ENCODE assay signal across 12 cellular contexts in genomic region chr19:35264281-35265125, GRCh38. TPM values are rescaled to one million over a fixed set of nuclear protein-coding genes. Genes with fewer than 3 reads are reported as not detected.
DNase-seq lines count a peak whose midpoint lies in the region; TF ChIP-seq lines count a peak whose summit lies in the region.
"Had no signal": no experiment of that assay in that cellular context is flagged by ENCODE, and none has a peak within 500 bp of the region (broad histone marks: within the 10 kb centered on the region; RNA-seq: fewer than 3 reads in every experiment).

No MANE protein-coding gene starts in this region.

- H2BK120ac ChIP-seq in mesenchymal stem cell (ENCODE audit: low read depth, low read length) = no peak overlapping the region

- H3K14ac ChIP-seq in mesenchymal stem cell (ENCODE audit: low read length in 2 of 2) = peak overlapping the region in 1 of 2 experiments; percentile 35

- H3K4ac ChIP-seq in mesenchymal stem cell (ENCODE audit: low read depth in 1 of 2, low read length in 2 of 2) = no peak overlapping the region

- H4K20me1 ChIP-seq in BLaER1 treated with 17β-estradiol and CSF1 and Interleukin-3, amounts not matched to agents 10 nM and 100 nM = peaks cover 0 to 14% (median 0%) of the 10 kb centered on the region in 11 experiments; a peak in 5 of 22 replicates

- H3K4me1 ChIP-seq in BLaER1 treated with 17β-estradiol and CSF1 and Interleukin-3, amounts not matched to agents 10 nM and 100 nM = peaks cover 39 to 63% (median 56%) of the 10 kb centered on the region in 10 experiments
- H3K4me1 ChIP-seq in mesenchymal stem cell (ENCODE audit: control insufficient read depth, insufficient read depth, low read depth, low read length) = peaks cover 18% of the 10 kb centered on the region

- H3K27me3 Mint-ChIP-seq in activated naive CD8-positive, alpha-beta T cell = no peaks in the 10 kb centered on the region

- no peak overlapping the region for H2BK5ac ChIP-seq in mesenchymal stem cell (ENCODE audit: low read depth, low read length, poor library complexity, severe bottlenecking)

- no peak overlapping the region for H3K4me3 Mint-ChIP-seq in activated naive CD8-positive, alpha-beta T cell

- peak overlapping the region; percentile 81 for H3K27ac Mint-ChIP-seq in activated naive CD8-positive, alpha-beta T cell

- no peaks in the 10 kb centered on the region for H3K9me3 ChIP-seq in BLaER1 treated with 17β-estradiol and CSF1 and Interleukin-3, amounts not matched to agents 10 nM and 100 nM (replicated peaks in 1 of 11)
- no peaks in the 10 kb centered on the region for H3K9me3 ChIP-seq in mesenchymal stem cell (ENCODE audit: control insufficient read depth, low read length)
- H3K9me3 ChIP-seq: SJSA1, upper lobe of left lung had no signal

- no peak overlapping the region for H3K23ac ChIP-seq in mesenchymal stem cell (ENCODE audit: low read length in 2 of 2)

- H3K36me3 ChIP-seq in BLaER1 treated with 17β-estradiol and CSF1 and Interleukin-3, amounts not matched to agents 10 nM and 100 nM = peaks cover 0 to 8% (median 0%) of the 10 kb centered on the region in 11 experiments; a peak in 3 of 22 replicates
- peaks cover 6 to 12% of the 10 kb centered on the region in 2 experiments for H3K36me3 ChIP-seq in mesenchymal stem cell (ENCODE audit: control insufficient read depth in 1 of 2, insufficient read depth in 2 of 2, low read depth in 1 of 2, low read length in 2 of 2)

- H4K8ac ChIP-seq in mesenchymal stem cell (ENCODE audit: low read length) = peak overlapping the region; percentile 19

- no peak overlapping the region for H2AFZ ChIP-seq in mesenchymal stem cell (ENCODE audit: low read depth, low read length)

- peaks cover 2% of the 10 kb centered on the region for H3K36me3 Mint-ChIP-seq in activated naive CD8-positive, alpha-beta T cell

- peak; percentile 0 for TF ChIP-seq POLR2A in GM18951 (IDR thresholded peaks at IDR 0.05; ENCODE audit: extremely low read depth, insufficient read depth, insufficient read length)

- WGBS in mesenchymal stem cell = 88% methylated on average over 7 of the region's 7 CpGs

- in situ Hi-C loops in GM18951 (cut with MboI; ENCODE audit: low sequenced_read_pairs, unreplicated experiment) = no loop called here

- H3K27ac ChIP-seq in BLaER1 treated with 17β-estradiol and CSF1 and Interleukin-3, amounts not matched to agents 10 nM and 100 nM = peak overlapping the region in 7 of 11 experiments; percentile 3 to 94 (median 27); a peak in 12 of 22 replicates
- no peak overlapping the region for H3K27ac ChIP-seq in mesenchymal stem cell (ENCODE audit: low read length, poor library complexity, severe bottlenecking)
- H3K27ac ChIP-seq: SJSA1 had no signal

- H3K4me3 ChIP-seq in BLaER1 treated with 17β-estradiol and CSF1 and Interleukin-3, amounts not matched to agents 10 nM and 100 nM = 0 out of 20 replicates have a peak overlapping the region, but pooled peaks of 1 of the 10 experiments have one; percentile 1
- H3K4me3 ChIP-seq in mesenchymal stem cell (ENCODE audit: insufficient read depth in 1 of 2, low read depth in 1 of 2, low read length in 2 of 2) = no peak overlapping the region
- H3K4me3 ChIP-seq: SJSA1, upper lobe of left lung had no signal

- H3K4me1 Mint-ChIP-seq in activated naive CD8-positive, alpha-beta T cell (ENCODE audit: low read depth) = peaks cover 22% of the 10 kb centered on the region

- no peak overlapping the region for H3K18ac ChIP-seq in mesenchymal stem cell (ENCODE audit: low read depth in 1 of 2, low read length in 2 of 2)

- peak overlapping the region in 9 of 11 experiments; percentile 3 to 97 (median 13); a peak in 6 of 22 replicates for H3K9ac ChIP-seq in BLaER1 treated with 17β-estradiol and CSF1 and Interleukin-3, amounts not matched to agents 10 nM and 100 nM
- no peak overlapping the region for H3K9ac ChIP-seq in mesenchymal stem cell (ENCODE audit: low read length)

- no peak for DNase-seq in mesenchymal stem cell
- DNase-seq in NCI-H2081 treated with DMSO at 0.1 percent for 48 hours (lab: John Stamatoyannopoulos, UW) = no peak
- DNase-seq in hippocampal formation (lab: John Stamatoyannopoulos, UW) = no peak
- no peak for DNase-seq in NCI-H1694 (lab: John Stamatoyannopoulos, UW)
- no peak for DNase-seq in NCI-H510A treated with DMSO at 0.1 percent for 48 hours (lab: John Stamatoyannopoulos, UW)
- DNase-seq: DND-41 had no signal

- peak overlapping the region; percentile 91 to 100 (median 98) for H3K4me2 ChIP-seq in BLaER1 treated with 17β-estradiol and CSF1 and Interleukin-3, amounts not matched to agents 10 nM and 100 nM
- H3K4me2 ChIP-seq in mesenchymal stem cell (ENCODE audit: low read length, poor library complexity, severe bottlenecking) = no peak overlapping the region

- H4K91ac ChIP-seq in mesenchymal stem cell (ENCODE audit: low read length) = no peak overlapping the region

- H2BK15ac ChIP-seq in mesenchymal stem cell (ENCODE audit: low read depth, poor library complexity, severe bottlenecking) = no peak overlapping the region

- no peak overlapping the region for H2AK5ac ChIP-seq in mesenchymal stem cell (ENCODE audit: low read length, severe bottlenecking)

- no peak overlapping the region for H2BK12ac ChIP-seq in mesenchymal stem cell (ENCODE audit: low read length in 2 of 2)

- no peaks in the 10 kb centered on the region for H3K27me3 ChIP-seq in BLaER1 treated with 17β-estradiol and CSF1 and Interleukin-3, amounts not matched to agents 10 nM and 100 nM
- peaks cover 8 to 21% of the 10 kb centered on the region in 2 experiments for H3K27me3 ChIP-seq in mesenchymal stem cell (ENCODE audit: control insufficient read depth in 1 of 2, insufficient read depth in 1 of 2, low read length in 2 of 2)
- H3K27me3 ChIP-seq: upper lobe of left lung had no signal

- H3K9me3 Mint-ChIP-seq in activated naive CD8-positive, alpha-beta T cell (ENCODE audit: low read depth) = no peaks in the 10 kb centered on the region

- H3K79me1 ChIP-seq in mesenchymal stem cell (replicated peaks; ENCODE audit: low read length, poor library complexity, severe bottlenecking) = peaks cover 8% of the 10 kb centered on the region

RNA-seq across cellular contexts. Expression of gene USF2, which starts 4.3 kb away (rescaled TPM):
- polyA plus RNA-seq in mesenchymal stem cell (2013, experiment 1 of 2) = 83.8 TPM
- polyA plus RNA-seq in mesenchymal stem cell (2013, experiment 2 of 2) = 83.3 TPM

RNA-seq across cellular contexts. Expression of gene LSR, which starts 15.7 kb away (rescaled TPM):
- 0.52 TPM for polyA plus RNA-seq in mesenchymal stem cell (2013, experiment 1 of 2)
- polyA plus RNA-seq in mesenchymal stem cell (2013, experiment 2 of 2) = 0.53 TPM

RNA-seq across cellular contexts. Expression of gene HAMP, which starts 17.8 kb away (rescaled TPM):
- not detected for polyA plus RNA-seq in mesenchymal stem cell (2013, experiment 1 of 2)
- polyA plus RNA-seq in mesenchymal stem cell (2013, experiment 2 of 2) = not detected

RNA-seq across cellular contexts. Expression of gene MAG, which starts 27.5 kb away (rescaled TPM):
- not detected for polyA plus RNA-seq in mesenchymal stem cell (2013, experiment 1 of 2)
- polyA plus RNA-seq in mesenchymal stem cell (2013, experiment 2 of 2) = not detected

RNA-seq across cellular contexts. Expression of gene FAM187B, which starts 36.0 kb away (rescaled TPM):
- not detected for polyA plus RNA-seq in mesenchymal stem cell (2013, experiment 1 of 2)
- polyA plus RNA-seq in mesenchymal stem cell (2013, experiment 2 of 2) = not detected
- polyA plus RNA-seq: liver had no signal
